In genomic region chr12:101490286-101490920, GRCh38 we compare ENCODE assay signal across 8 cellular contexts. TPM values are rescaled to one million over a fixed set of nuclear protein-coding genes. Genes with fewer than 3 reads are reported as not detected.
DNase-seq lines count a peak whose midpoint lies in the region; ATAC-seq and TF ChIP-seq lines count a peak whose summit lies in the region.

No MANE protein-coding gene starts in this region.

- no peak overlapping the region for H3K18ac ChIP-seq in neuronal stem cell (ENCODE audit: low read length)

- H4K20me1 ChIP-seq in GM23248 (ENCODE audit: insufficient read depth): no peaks in the 10 kb centered on the region

- no peak overlapping the region for H3K4me3 Mint-ChIP-seq in Caco-2 (ENCODE audit: unreplicated experiment)

- WGBS in GM23248 (ENCODE audit: low coverage in 1 of 2, low lambda C conversion rate in 2 of 2, missing lambda C conversion rate in 2 of 2), 2 experiments: 0 to 1% methylated on average over 3 of the region's 3 CpGs
- no CpG with 5 or more reads among the region's 3 CpGs for WGBS in neuronal stem cell (ENCODE audit: extremely low coverage in 2 of 2, insufficient read length in 2 of 2, insufficient replicate concordance in 1 of 2), 2 donors

- H3K27me3 ChIP-seq in Caco-2 (replicated peaks; ENCODE audit: control insufficient read depth, insufficient read depth, low read length) (no peaks in the 10 kb centered on the region), GM23248 (replicated peaks; ENCODE audit: insufficient read depth) (no peaks in the 10 kb centered on the region; the same call in 1 of the 2 replicates), colonic mucosa (no peaks in the 10 kb centered on the region), neuronal stem cell (ENCODE audit: control insufficient read depth in 3 of 3, insufficient read depth in 3 of 3, low read depth in 1 of 3, low read length in 3 of 3) (no peaks in the 10 kb centered on the region)

- no peak overlapping the region for H3K4ac ChIP-seq in neuronal stem cell (ENCODE audit: low read length)

- H3K23ac ChIP-seq in neuronal stem cell (ENCODE audit: low read depth, low read length, poor library complexity): no peak overlapping the region

- no peak overlapping the region for H2BK5ac ChIP-seq in neuronal stem cell (ENCODE audit: low read length)

- in situ Hi-C loops in GM23248 (cut with MboI): no loop called here

- no peak overlapping the region for H3K9ac ChIP-seq in GM23248
- H3K9ac ChIP-seq in colonic mucosa (ENCODE audit: low read depth in 2 of 2, low read length in 2 of 2): no peak overlapping the region
- no peak overlapping the region for H3K9ac ChIP-seq in neuronal stem cell (ENCODE audit: low read depth, low read length, poor library complexity)

- no peak overlapping the region for H2AK5ac ChIP-seq in neuronal stem cell (ENCODE audit: low read depth, low read length)

- H2AFZ ChIP-seq in GM23248 (no peak overlapping the region), neuronal stem cell (ENCODE audit: low read length) (no peak overlapping the region)

- no peaks in the 10 kb centered on the region for H3K27me3 Mint-ChIP-seq in Caco-2 (ENCODE audit: insufficient read depth, unreplicated experiment)

- H3F3A ChIP-seq in GM23248 (ENCODE audit: insufficient read depth): no peaks in the 10 kb centered on the region

- no peaks in the 10 kb centered on the region for H3K36me3 Mint-ChIP-seq in Caco-2 (ENCODE audit: insufficient read depth, unreplicated experiment)

- CTCF ChIA-PET in Caco-2 (lab: Charles Lee): interaction anchor here (1.2 kb wide), 1 partner anchor 208 kb away, joined by 3 read pairs; no protein-coding TSS in a partner anchor

- ATAC-seq in GM18873 (IDR thresholded peaks at IDR 0.05; ENCODE audit: low FRiP score, unreplicated experiment): no peak

- H3K4me1 Mint-ChIP-seq in Caco-2 (ENCODE audit: low read depth, unreplicated experiment): no peaks in the 10 kb centered on the region

- H2BK12ac ChIP-seq in neuronal stem cell (ENCODE audit: low read length): no peak overlapping the region

- no peak overlapping the region for H3K27ac Mint-ChIP-seq in Caco-2 (ENCODE audit: unreplicated experiment)

- H3K4me1 ChIP-seq in Caco-2 (0 out of 2 replicates have a peak, but pooled peaks cover 3% of the 10 kb centered on the region), GM23248 (ENCODE audit: insufficient read depth) (no peaks in the 10 kb centered on the region), colonic mucosa (no peaks in the 10 kb centered on the region), neuronal stem cell (ENCODE audit: control insufficient read depth in 2 of 2, insufficient read depth in 1 of 2, low read depth in 1 of 2, low read length in 2 of 2) (no peaks in the 10 kb centered on the region)

- TF ChIP-seq CTCF in Caco-2 (IDR thresholded peaks at IDR 0.05; ENCODE audit: insufficient read depth in 1 of 2, low read depth in 1 of 2, low read length in 1 of 2, severe bottlenecking in 1 of 2, unreplicated experiment in 1 of 2) (peak; percentile 58 to 80), colonic mucosa (IDR thresholded peaks at IDR 0.05) (peak; percentile 35)

- H3K4me2 ChIP-seq in GM23248 (ENCODE audit: unreplicated experiment) (no peak overlapping the region), neuronal stem cell (ENCODE audit: insufficient read depth, low read length, poor library complexity, severe bottlenecking) (no peak overlapping the region)

- peaks cover 13% of the 10 kb centered on the region for H3K9me3 Mint-ChIP-seq in Caco-2 (ENCODE audit: unreplicated experiment)

- H3K9me3 ChIP-seq in Caco-2 (no peaks in the 10 kb centered on the region), GM23248 (ENCODE audit: low read depth) (no peaks in the 10 kb centered on the region), colonic mucosa (no peaks in the 10 kb centered on the region), neuronal stem cell (replicated peaks in 1 of 2; ENCODE audit: control insufficient read depth in 2 of 2, insufficient read depth in 1 of 2, low read depth in 1 of 2, low read length in 2 of 2) (no peaks in the 10 kb centered on the region)

- H3K36me3 ChIP-seq in Caco-2 (ENCODE audit: control insufficient read depth, insufficient read depth, low read length) (no peaks in the 10 kb centered on the region), GM23248 (ENCODE audit: low read depth) (no peaks in the 10 kb centered on the region), colonic mucosa (no peaks in the 10 kb centered on the region), neuronal stem cell (replicated peaks in 1 of 2; ENCODE audit: control insufficient read depth in 2 of 2, insufficient read depth in 2 of 2, low read length in 2 of 2) (no peaks in the 10 kb centered on the region)

- H2BK15ac ChIP-seq in neuronal stem cell (ENCODE audit: low read length): no peak overlapping the region

- no peaks in the 10 kb centered on the region for H3K79me2 ChIP-seq in GM23248 (ENCODE audit: insufficient read depth)

- intact Hi-C loops in Caco-2 (cut with micrococcal nuclease; ENCODE audit: unreplicated experiment): loop anchor here (1.0 to 5.0 kb wide), 4 partner anchors 80 to 348 kb away; partner anchors contain the start of gene GNPTAB
- intact Hi-C loops in colonic mucosa (cut with DNase I): no loop called here

- no peak overlapping the region for H3K14ac ChIP-seq in neuronal stem cell (ENCODE audit: low read length)

- POLR2A ChIA-PET in Caco-2 (lab: Charles Lee): no interaction called here

- H3K4me3 ChIP-seq in Caco-2 (ENCODE audit: low read depth, low read length) (no peak overlapping the region), GM23248 (no peak overlapping the region), colonic mucosa (no peak overlapping the region), neuronal stem cell (ENCODE audit: low read length in 2 of 2) (no peak overlapping the region)

- H3K79me1 ChIP-seq in neuronal stem cell (ENCODE audit: low read depth, low read length): no peaks in the 10 kb centered on the region

- H3K27ac ChIP-seq in GM23248 (no peak overlapping the region), colonic mucosa (no peak overlapping the region), neuronal stem cell (replicated peaks; ENCODE audit: low read length) (no peak overlapping the region)

- no peak overlapping the region for H4K8ac ChIP-seq in neuronal stem cell (ENCODE audit: low read depth, low read length)

- no TSS peak for BruUV-seq in Caco-2 (replicated peaks; lab: Mats Ljungman, UMichigan)

- no peaks in the 10 kb centered on the region for H3K9me2 ChIP-seq in GM23248 (ENCODE audit: insufficient read depth)

- no peak overlapping the region for H2BK120ac ChIP-seq in neuronal stem cell (ENCODE audit: low read depth, low read length)

- DNase-seq in Caco-2 (peak; percentile 44 to 55), GM23248 (peak; percentile 4), NCI-H2196 treated with DMSO at 0.1 percent for 48 hours (lab: John Stamatoyannopoulos, UW; ENCODE audit: unreplicated experiment) (peak; percentile 9), colonic mucosa (peak; percentile 34), neuronal stem cell (ENCODE audit: low spot score) (peak; percentile 12), T1000 (lab: John Stamatoyannopoulos, UW) (no peak), epidermal melanocyte (ENCODE audit: insufficient read length, low spot score) (no peak)

- H4K91ac ChIP-seq in neuronal stem cell (ENCODE audit: low read depth, low read length, poor library complexity): no peak overlapping the region

RNA-seq across cellular contexts. Expression of gene SPIC, which starts 15.3 kb away (rescaled TPM):
- total RNA-seq in Caco-2 (2022): not detected in 2 replicates
- total RNA-seq in GM23248 (2014; rRNA removed; shearing (Covaris generic)): not detected in 2 replicates
- not detected in 2 replicates for polyA plus RNA-seq in GM23248 (2016; fragmentation: Nextera tagmentation; extraction: Ambion mirVana)
- total RNA-seq in colonic mucosa: not detected
- polyA plus RNA-seq in neuronal stem cell (2013, experiment 1 of 2): not detected
- polyA plus RNA-seq in neuronal stem cell (2013, experiment 2 of 2): not detected

Comparison
In these comparisons a context has a peak if more than half of its experiments do, and no peak if none do; other contexts are left out.
1. DNase-seq: peak in Caco-2 (2 of 2), GM23248 (single experiment), NCI-H2196 treated with DMSO at 0.1 percent for 48 hours (single experiment), colonic mucosa (single experiment) and neuronal stem cell (single experiment); none in T1000 (single experiment) and epidermal melanocyte (single experiment).